ENCODE assay signal across 1 cellular context in genomic region chr10:60604356-60604755, GRCh38.
TF ChIP-seq lines count a peak whose summit lies in the region.

No MANE protein-coding gene starts in this region.

TF ChIP-seq in HepG2, 621 proteins besides CTCF, POLR2A, EP300 and RAD21 (continued from another document):
- TF ChIP-seq ELF4 (CRISPR knock-in tag; IDR thresholded peaks at IDR 0.05; ENCODE audit: borderline replicate concordance) (no peak), ZZZ3 (CRISPR knock-in tag; IDR thresholded peaks at IDR 0.05; ENCODE audit: borderline replicate concordance) (no peak), SP1 (IDR thresholded peaks at IDR 0.05) (no peak), SP1 (CRISPR knock-in tag; IDR thresholded peaks at IDR 0.05) (no peak), GLI4 (CRISPR knock-in tag; IDR thresholded peaks at IDR 0.05; ENCODE audit: borderline replicate concordance) (no peak), TEAD2 (CRISPR knock-in tag; IDR thresholded peaks at IDR 0.05) (no peak), SOX13 (IDR thresholded peaks at IDR 0.05) (no peak), SOX13 (CRISPR knock-in tag; conservative IDR thresholded peaks at IDR 0.05 in 1 of 2, IDR thresholded peaks at IDR 0.05 in 1 of 2) (no peak), ZNF264 (CRISPR knock-in tag; IDR thresholded peaks at IDR 0.05) (no peak), CREB1 (IDR thresholded peaks at IDR 0.05) (no peak), CREB1 (CRISPR knock-in tag; IDR thresholded peaks at IDR 0.05) (no peak), ZNF234 (CRISPR knock-in tag; conservative IDR thresholded peaks at IDR 0.05) (no peak)
